In the genomic region with DNA sequence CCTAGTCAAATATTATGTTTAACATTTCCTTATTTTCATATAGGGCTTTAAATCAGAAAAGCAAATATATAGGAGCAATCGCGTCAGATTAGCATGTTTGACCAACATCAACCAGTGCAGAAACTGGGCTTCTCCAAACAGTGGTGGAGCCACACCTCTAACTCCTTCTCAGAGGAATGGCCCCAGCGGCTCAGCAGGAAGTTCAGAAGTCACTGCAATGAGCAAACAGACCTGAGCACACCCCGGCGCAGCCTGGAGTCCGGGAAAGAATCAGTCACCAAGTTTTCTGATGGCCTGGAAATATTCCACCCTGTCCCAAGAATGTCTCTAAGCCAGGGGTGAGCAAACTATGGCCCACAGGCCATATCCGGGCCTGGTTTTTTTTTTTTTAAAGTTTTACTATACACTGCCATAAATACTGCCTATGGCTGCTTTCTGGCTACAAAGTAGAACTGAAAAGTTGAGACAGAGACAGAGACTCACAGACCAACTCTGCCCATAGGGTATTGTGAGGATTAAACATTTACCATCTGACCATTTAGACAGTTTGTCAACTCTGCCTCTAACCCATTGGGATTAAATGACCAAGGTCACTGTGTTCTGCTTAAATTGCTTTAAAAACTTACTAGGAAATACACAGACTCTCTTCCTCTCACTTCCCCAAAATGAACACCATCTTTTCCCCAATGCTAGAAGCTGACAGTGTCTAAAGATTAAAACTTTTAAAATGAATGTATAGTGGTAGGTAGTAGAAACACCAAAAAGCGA, we compare ENCODE assay signal across 10 cellular contexts. TPM values are rescaled to one million over a fixed set of nuclear protein-coding genes. Genes with fewer than 3 reads are reported as not detected.
DNase-seq lines count a peak whose midpoint lies in the region; ATAC-seq, FAIRE-seq and TF ChIP-seq lines count a peak whose summit lies in the region.
"Had no signal": no experiment of that assay in that cellular context is flagged by ENCODE, and none has a peak within 500 bp of the region (broad histone marks: within the 10 kb centered on the region; RNA-seq: fewer than 3 reads in every experiment).

No MANE protein-coding gene starts in this region.

- no peaks in the 10 kb centered on the region for H3K27me3 ChIP-seq in bronchial epithelial cell (ENCODE audit: control insufficient read depth, insufficient read depth, low read length)

- TF ChIP-seq CTCF in bronchial epithelial cell (IDR thresholded peaks at IDR 0.05; ENCODE audit: insufficient read depth, low read length, severe bottlenecking): no peak
- TF ChIP-seq CTCF in nephron (IDR thresholded peaks at IDR 0.05; ENCODE audit: unreplicated experiment in 3 of 3): no peak

- H3K27me3 Mint-ChIP-seq in nephron (ENCODE audit: low read depth) (no peaks in the 10 kb centered on the region), immature natural killer cell (ENCODE audit: low read depth in 3 of 3) (peaks cover 3 to 12% (median 7%) of the 10 kb centered on the region in 3 donors)

- DNase-seq in HT-29 (ENCODE audit: low spot score) (peak; percentile 91), bronchial epithelial cell (ENCODE audit: low read depth) (peak; percentile 62), retina (no peak), NCI-H2171 (lab: John Stamatoyannopoulos, UW) (no peak), KG1 (lab: John Stamatoyannopoulos, UW) (no peak), immature natural killer cell (no peak)
- DNase-seq: NCI-H1930 had no signal

- FAIRE-seq in bronchial epithelial cell (lab: Jason Lieb, UNC): no peak
- FAIRE-seq: G401.6 had no signal

- H3K4me1 Mint-ChIP-seq in nephron (peaks cover 27% of the 10 kb centered on the region), immature natural killer cell (peaks cover 3 to 12% of the 10 kb centered on the region in 2 donors)

- peaks cover 13% of the 10 kb centered on the region for H3K9me3 Mint-ChIP-seq in nephron
- peaks cover 0 to 2% (median 0%) of the 10 kb centered on the region in 6 donors for H3K9me3 Mint-ChIP-seq in immature natural killer cell

- H3K27ac Mint-ChIP-seq in nephron (peak overlapping the region in 2 of 3 experiments; percentile 73), immature natural killer cell (no peak overlapping the region)

- no peaks in the 10 kb centered on the region for H3K36me3 ChIP-seq in bronchial epithelial cell (ENCODE audit: control insufficient read depth, insufficient read depth, low read length)

- H3K4me3 Mint-ChIP-seq in nephron (peak overlapping the region in 1 of 3 experiments; percentile 59), immature natural killer cell (no peak overlapping the region)

- H3K36me3 Mint-ChIP-seq in nephron (ENCODE audit: low read depth) (peaks cover 37% of the 10 kb centered on the region), immature natural killer cell (peaks cover 0 to 5% (median 0%) of the 10 kb centered on the region in 3 donors)

- no peak overlapping the region for H3K4me3 ChIP-seq in bronchial epithelial cell (ENCODE audit: low read depth, low read length)

- ATAC-seq in GM19025 (IDR thresholded peaks at IDR 0.05; ENCODE audit: low read depth, unreplicated experiment): peak; percentile 49

RNA-seq across cellular contexts. Expression of gene GOLM1, which starts 5.4 kb away (rescaled TPM):
- 41.0 and 50.7 TPM in 2 replicates for total RNA-seq in HT-29 (2014; rRNA removed; shearing (Covaris generic))
- 21.6 and 21.8 TPM in 2 replicates for total RNA-seq in bronchial epithelial cell
- polyA plus RNA-seq in immature natural killer cell: 10 to 100 TPM; 16.3 to 33.8 (median 17.6) TPM

Comparison
In these comparisons a context has a peak if more than half of its experiments do, and no peak if none do; other contexts are left out.
1. DNase-seq: peak in HT-29 (single experiment) and bronchial epithelial cell (single experiment); none in retina (single experiment), NCI-H2171 (single experiment), KG1 (single experiment) and immature natural killer cell (0 of 3).
2. H3K27ac Mint-ChIP-seq: peak in nephron (2 of 3); none in immature natural killer cell (0 of 6).